ENCODE assay signal across 8 cellular contexts in the genomic region with DNA sequence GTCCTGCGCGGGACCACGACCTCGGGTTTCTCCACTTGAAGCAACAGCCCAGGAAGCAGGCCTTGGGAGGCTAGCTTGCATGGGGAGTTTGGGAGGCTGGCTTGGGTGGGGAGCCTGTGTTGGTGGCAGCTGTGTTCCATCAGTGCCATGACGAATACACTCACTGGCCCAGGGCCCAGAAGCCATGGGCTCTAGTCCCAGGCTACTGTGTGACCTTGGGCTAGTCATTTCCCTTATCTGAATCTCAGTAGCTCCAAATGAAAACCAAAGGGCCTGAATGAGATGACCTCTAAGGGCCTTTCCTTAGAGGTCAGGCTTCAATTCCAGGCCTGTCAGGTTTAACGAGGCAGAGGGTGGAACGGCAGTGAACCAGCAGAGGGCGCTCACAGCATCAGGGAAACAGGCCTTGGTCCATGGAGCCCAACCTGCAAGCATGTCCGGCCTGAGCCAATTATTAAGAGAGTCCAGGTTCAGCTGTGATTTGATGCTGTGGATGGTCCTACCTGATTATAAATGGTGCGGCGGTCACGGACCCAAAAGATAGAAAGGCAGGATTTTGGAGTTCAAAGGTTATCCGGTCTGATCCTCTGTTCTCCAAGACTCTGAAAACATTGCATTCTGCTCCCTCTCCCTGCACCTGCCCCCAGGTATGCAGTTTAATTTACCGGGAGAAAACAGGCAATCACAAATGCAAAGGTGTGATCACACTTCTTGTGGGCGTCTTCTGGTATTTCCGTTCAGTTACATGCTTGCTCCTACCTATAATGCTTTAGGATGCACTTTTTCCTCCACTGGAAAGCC. TPM values are rescaled to one million over a fixed set of nuclear protein-coding genes. Genes with fewer than 3 reads are reported as not detected.
DNase-seq lines count a peak whose midpoint lies in the region; ATAC-seq and TF ChIP-seq lines count a peak whose summit lies in the region.

No MANE protein-coding gene starts in this region.

- BruUV-seq in mammary epithelial cell (replicated peaks; lab: Mats Ljungman, UMichigan), result no TSS peak

- peak; percentile 89 to 95 for TF ChIP-seq CTCF in mammary epithelial cell (conservative IDR thresholded peaks at IDR 0.05 in 1 of 2, IDR thresholded peaks at IDR 0.05 in 1 of 2; ENCODE audit: extremely low read depth in 1 of 2, insufficient read depth in 1 of 2, low read depth in 1 of 2, low read length in 2 of 2)
- peak; percentile 42 to 85 (median 60) for TF ChIP-seq CTCF in right lobe of liver (IDR thresholded peaks at IDR 0.05)

- H3K27ac Mint-ChIP-seq in stimulated activated naive B cell treated with anti-CD40 and anti-IgM and Interleukin-4, amounts not matched to agents 10 μg/mL and 1 μg/mL and 100 μg/mL, for 72 hours, result no peak overlapping the region

- H3K27ac ChIP-seq in GM23248, result no peak overlapping the region
- no peak overlapping the region for H3K27ac ChIP-seq in mammary epithelial cell (ENCODE audit: insufficient read depth, low read depth, low read length)
- H3K27ac ChIP-seq in right lobe of liver, result no peak overlapping the region

- no peak for TF ChIP-seq POLR2A in right lobe of liver (IDR thresholded peaks at IDR 0.05)

- H3K9me3 ChIP-seq in GM23248 (ENCODE audit: low read depth) (no peaks in the 10 kb centered on the region), mammary epithelial cell (replicated peaks; ENCODE audit: insufficient read depth, low read length) (no peaks in the 10 kb centered on the region), right lobe of liver (no peaks in the 10 kb centered on the region)

- H3F3A ChIP-seq in GM23248 (ENCODE audit: insufficient read depth), result no peaks in the 10 kb centered on the region

- ATAC-seq in right lobe of liver, result peak; percentile 64 to 89 (median 80)
- peak; percentile 82 to 90 for ATAC-seq in stimulated activated naive B cell treated with anti-CD40 and anti-IgM and Interleukin-4, amounts not matched to agents 10 μg/mL and 1 μg/mL and 100 μg/mL, for 72 hours (replicated peaks)

- H3K4me3 ChIP-seq in GM23248 (no peak overlapping the region), mammary epithelial cell (replicated peaks in 1 of 3; ENCODE audit: insufficient read depth in 1 of 3, low read depth in 2 of 3, low read length in 3 of 3) (no peak overlapping the region), right lobe of liver (no peak overlapping the region)

- WGBS in GM23248 (ENCODE audit: low coverage in 1 of 2, low lambda C conversion rate in 2 of 2, missing lambda C conversion rate in 2 of 2), 2 experiments, result 57 to 58% methylated on average over 16 of the region's 16 CpGs
- WGBS in mammary epithelial cell (ENCODE audit: low coverage, missing lambda C conversion rate), result 44% methylated on average over 16 of the region's 16 CpGs
- WGBS in right lobe of liver (ENCODE audit: insufficient coverage, low coverage, low lambda C conversion rate, missing lambda C conversion rate), result 61% methylated on average over 12 of the region's 16 CpGs

- H3K36me3 Mint-ChIP-seq in stimulated activated naive B cell treated with anti-CD40 and anti-IgM and Interleukin-4, amounts not matched to agents 10 μg/mL and 1 μg/mL and 100 μg/mL, for 72 hours, result no peaks in the 10 kb centered on the region

- CTCF ChIA-PET in mammary epithelial cell (lab: Charles Lee; ENCODE audit: low non-redundant PET), result no interaction called here

- peaks cover 4 to 10% of the 10 kb centered on the region in 2 donors for H3K4me1 Mint-ChIP-seq in stimulated activated naive B cell treated with anti-CD40 and anti-IgM and Interleukin-4, amounts not matched to agents 10 μg/mL and 1 μg/mL and 100 μg/mL, for 72 hours

- no peaks in the 10 kb centered on the region for H3K4me1 ChIP-seq in GM23248 (ENCODE audit: insufficient read depth)
- no peaks in the 10 kb centered on the region for H3K4me1 ChIP-seq in mammary epithelial cell (ENCODE audit: insufficient read depth, low read length)
- no peaks in the 10 kb centered on the region for H3K4me1 ChIP-seq in right lobe of liver

- peaks cover 17 to 18% of the 10 kb centered on the region in 2 donors for H3K27me3 Mint-ChIP-seq in stimulated activated naive B cell treated with anti-CD40 and anti-IgM and Interleukin-4, amounts not matched to agents 10 μg/mL and 1 μg/mL and 100 μg/mL, for 72 hours

- intact Hi-C loops in mammary epithelial cell (cut with micrococcal nuclease), result loop anchor here (1.0 kb wide), 2 partner anchors 27 to 78 kb away; no protein-coding TSS in a partner anchor
- intact Hi-C loops in right lobe of liver (cut with DNase I), result no loop called here

- H4K20me1 ChIP-seq in GM23248 (ENCODE audit: insufficient read depth), result no peaks in the 10 kb centered on the region
- H4K20me1 ChIP-seq in mammary epithelial cell (ENCODE audit: insufficient read depth, low read length), result no peaks in the 10 kb centered on the region

- no peak overlapping the region for H3K4me2 ChIP-seq in GM23248 (ENCODE audit: unreplicated experiment)
- H3K4me2 ChIP-seq in mammary epithelial cell (ENCODE audit: insufficient read depth, low read depth, low read length), result no peak overlapping the region

- no peak overlapping the region for H3K9ac ChIP-seq in GM23248
- no peak overlapping the region for H3K9ac ChIP-seq in mammary epithelial cell (ENCODE audit: insufficient read depth, low read length)

- H3K9me3 Mint-ChIP-seq in stimulated activated naive B cell treated with anti-CD40 and anti-IgM and Interleukin-4, amounts not matched to agents 10 μg/mL and 1 μg/mL and 100 μg/mL, for 72 hours, result no peaks in the 10 kb centered on the region

- H2AFZ ChIP-seq in GM23248 (no peak overlapping the region), mammary epithelial cell (ENCODE audit: low read depth, low read length) (no peak overlapping the region)

- DNase-seq in NCI-H82 (lab: John Stamatoyannopoulos, UW) (peak; percentile 76), NCI-H82 treated with DMSO at 0.1 percent for 48 hours (lab: John Stamatoyannopoulos, UW; ENCODE audit: unreplicated experiment) (no peak), GM23248 (peak; percentile 63), Kasumi-1 (lab: John Stamatoyannopoulos, UW) (peak; percentile 25 to 45), T-helper 9 cell (peak; percentile 40), mammary epithelial cell (peak; percentile 31), right lobe of liver (peak; percentile 64 to 70 (median 68))
- DNase-seq in stimulated activated naive B cell treated with anti-CD40 and anti-IgM and Interleukin-4, amounts not matched to agents 10 μg/mL and 1 μg/mL and 100 μg/mL, for 72 hours, result peak; percentile 45

- dilution Hi-C loops in mammary epithelial cell (cut with HindIII; ENCODE audit: low sequenced_read_pairs), result no loop called here

- in situ Hi-C loops in GM23248 (cut with MboI) (no loop called here), mammary epithelial cell (cut with MboI; ENCODE audit: low sequenced_read_pairs in 2 of 2) (loop anchor here in 1 of 2 donors (10.0 kb wide), 1 partner anchor 79 kb away; no protein-coding TSS in a partner anchor)

- H3K79me2 ChIP-seq in GM23248 (ENCODE audit: insufficient read depth), result no peaks in the 10 kb centered on the region
- no peaks in the 10 kb centered on the region for H3K79me2 ChIP-seq in mammary epithelial cell (ENCODE audit: insufficient read depth, low read length)

- H3K36me3 ChIP-seq in GM23248 (ENCODE audit: low read depth), result no peaks in the 10 kb centered on the region
- no peaks in the 10 kb centered on the region for H3K36me3 ChIP-seq in mammary epithelial cell (ENCODE audit: insufficient read depth, low read length)
- H3K36me3 ChIP-seq in right lobe of liver, result no peaks in the 10 kb centered on the region

- no peaks in the 10 kb centered on the region for H3K9me2 ChIP-seq in GM23248 (ENCODE audit: insufficient read depth)

- H3K4me3 Mint-ChIP-seq in stimulated activated naive B cell treated with anti-CD40 and anti-IgM and Interleukin-4, amounts not matched to agents 10 μg/mL and 1 μg/mL and 100 μg/mL, for 72 hours, result no peak overlapping the region

- peaks cover 18% of the 10 kb centered on the region for H3K27me3 ChIP-seq in GM23248 (replicated peaks; ENCODE audit: insufficient read depth)
- no peaks in the 10 kb centered on the region for H3K27me3 ChIP-seq in mammary epithelial cell (ENCODE audit: insufficient read depth, low read length)
- H3K27me3 ChIP-seq in right lobe of liver, result no peaks in the 10 kb centered on the region

RNA-seq across cellular contexts. Expression of a gene that starts 15.9 kb away (rescaled TPM):
- total RNA-seq in GM23248 (2014; rRNA removed; shearing (Covaris generic)), result not detected in 2 replicates
- polyA plus RNA-seq in GM23248 (2016; fragmentation: Nextera tagmentation; extraction: Ambion mirVana) (not detected in 2 replicates), mammary epithelial cell (not detected)
- total RNA-seq in mammary epithelial cell (not detected), right lobe of liver (not detected)
- polyA minus RNA-seq in mammary epithelial cell, result not detected

RNA-seq across cellular contexts. Expression of a gene that starts 49.7 kb away (rescaled TPM):
- not detected in 2 replicates for total RNA-seq in GM23248 (2014; rRNA removed; shearing (Covaris generic))
- polyA plus RNA-seq in GM23248 (2016; fragmentation: Nextera tagmentation; extraction: Ambion mirVana) (not detected in 2 replicates), mammary epithelial cell (0.03 TPM)
- total RNA-seq in mammary epithelial cell (under 1 TPM; under 0.01 to 0.26 TPM), right lobe of liver (under 1 TPM in 3 of 6 experiments, not detected in 3; 0.04 to 0.32 (median 0.12) TPM)
- polyA minus RNA-seq in mammary epithelial cell, result not detected
